In genomic region chr7:65475734-65476319, GRCh38 we compare ENCODE assay signal across 8 cellular contexts.
A peak's percentile ranks its signal among the peaks of the same experiment; 100 is the strongest.
DNase-seq lines count a peak whose midpoint lies in the region; ATAC-seq and FAIRE-seq lines count a peak whose summit lies in the region.

No MANE protein-coding gene starts in this region.

- peaks cover 1% of the 10 kb centered on the region for H3K36me3 Mint-ChIP-seq in activated naive CD4-positive, alpha-beta T cell treated with anti-CD3 and anti-CD28 coated beads for 36 hours (ENCODE audit: low read depth)
- no peaks in the 10 kb centered on the region for H3K36me3 Mint-ChIP-seq in activated CD4-positive, alpha-beta memory T cell treated with anti-CD3 and anti-CD28 coated beads for 36 hours

- CTCF ChIA-PET in activated naive CD4-positive, alpha-beta T cell treated with anti-CD3 and anti-CD28 coated beads for 36 hours (lab: Charles Lee), result no interaction called here
- CTCF ChIA-PET in activated CD4-positive, alpha-beta memory T cell treated with anti-CD3 and anti-CD28 coated beads for 36 hours (lab: Charles Lee), result no interaction called here

- peaks cover 3% of the 10 kb centered on the region for H3K9me3 Mint-ChIP-seq in activated naive CD4-positive, alpha-beta T cell treated with anti-CD3 and anti-CD28 coated beads for 36 hours
- H3K9me3 Mint-ChIP-seq in activated CD4-positive, alpha-beta memory T cell treated with anti-CD3 and anti-CD28 coated beads for 36 hours, result peaks cover 2% of the 10 kb centered on the region

- ATAC-seq in HG03103 (IDR thresholded peaks at IDR 0.05; ENCODE audit: low read depth, unreplicated experiment), result peak; percentile 68

- peaks cover 14% of the 10 kb centered on the region for H3K27me3 Mint-ChIP-seq in activated naive CD4-positive, alpha-beta T cell treated with anti-CD3 and anti-CD28 coated beads for 36 hours (ENCODE audit: low read depth)
- H3K27me3 Mint-ChIP-seq in activated CD4-positive, alpha-beta memory T cell treated with anti-CD3 and anti-CD28 coated beads for 36 hours, result no peaks in the 10 kb centered on the region

- peaks cover 26% of the 10 kb centered on the region for H3K4me1 Mint-ChIP-seq in activated naive CD4-positive, alpha-beta T cell treated with anti-CD3 and anti-CD28 coated beads for 36 hours (ENCODE audit: low read depth)
- peaks cover 34% of the 10 kb centered on the region for H3K4me1 Mint-ChIP-seq in activated CD4-positive, alpha-beta memory T cell treated with anti-CD3 and anti-CD28 coated beads for 36 hours (ENCODE audit: low read depth)

- POLR2A ChIA-PET in activated CD4-positive, alpha-beta memory T cell treated with anti-CD3 and anti-CD28 coated beads for 36 hours (lab: Charles Lee), result no interaction called here

- peak; percentile 14 for DNase-seq in activated naive CD4-positive, alpha-beta T cell treated with anti-CD3 and anti-CD28 coated beads for 36 hours
- DNase-seq in activated naive CD4-positive, alpha-beta T cell (lab: John Stamatoyannopoulos, UW), result no peak
- DNase-seq in activated CD4-positive, alpha-beta memory T cell treated with anti-CD3 and anti-CD28 coated beads for 36 hours, result peak; percentile 38
- peak; percentile 86 for DNase-seq in urothelium cell line (ENCODE audit: low spot score)
- DNase-seq in inferior parietal cortex (ENCODE audit: extremely low spot score), result no peak
- DNase-seq in SIG-M5 treated with dmso at 0.1 percent for 504 hours (lab: John Stamatoyannopoulos, UW; ENCODE audit: unreplicated experiment), result no peak
- no peak for DNase-seq in frontal cortex (ENCODE audit: low spot score in 2 of 2)

- no peak for FAIRE-seq in urothelium cell line (lab: Jason Lieb, UNC)
- FAIRE-seq in frontal cortex (lab: Jason Lieb, UNC), result no peak

- no peak overlapping the region for H3K4me3 Mint-ChIP-seq in activated naive CD4-positive, alpha-beta T cell treated with anti-CD3 and anti-CD28 coated beads for 36 hours
- no peak overlapping the region for H3K4me3 Mint-ChIP-seq in activated CD4-positive, alpha-beta memory T cell treated with anti-CD3 and anti-CD28 coated beads for 36 hours

- no peak overlapping the region for H3K27ac Mint-ChIP-seq in activated naive CD4-positive, alpha-beta T cell treated with anti-CD3 and anti-CD28 coated beads for 36 hours
- H3K27ac Mint-ChIP-seq in activated CD4-positive, alpha-beta memory T cell treated with anti-CD3 and anti-CD28 coated beads for 36 hours, result no peak overlapping the region

- intact Hi-C loops in activated naive CD4-positive, alpha-beta T cell treated with anti-CD3 and anti-CD28 coated beads for 36 hours (cut with micrococcal nuclease), result no loop called here
- intact Hi-C loops in activated CD4-positive, alpha-beta memory T cell treated with anti-CD3 and anti-CD28 coated beads for 36 hours (cut with micrococcal nuclease), result no loop called here

Comparison
In these comparisons a context has a peak if more than half of its experiments do, and no peak if none do; other contexts are left out.
1. DNase-seq: peak in activated naive CD4-positive, alpha-beta T cell treated with anti-CD3 and anti-CD28 coated beads for 36 hours (single experiment), activated CD4-positive, alpha-beta memory T cell treated with anti-CD3 and anti-CD28 coated beads for 36 hours (single experiment) and urothelium cell line (single experiment); none in activated naive CD4-positive, alpha-beta T cell (0 of 4), inferior parietal cortex (single experiment), SIG-M5 treated with dmso at 0.1 percent for 504 hours (single experiment) and frontal cortex (0 of 2).